Comparison of ENCODE assay signal across 8 cellular contexts in genomic region chr9:98848450-98849149, GRCh38. TPM values are rescaled to one million over a fixed set of nuclear protein-coding genes. Genes with fewer than 3 reads are reported as not detected.
DNase-seq lines count a peak whose midpoint lies in the region; ATAC-seq lines count a peak whose summit lies in the region.

No MANE protein-coding gene starts in this region.

- peaks cover 9% of the 10 kb centered on the region for H3K4me1 Mint-ChIP-seq in activated CD8-positive, alpha-beta T cell treated with anti-CD3 and anti-CD28 coated beads, Interleukin-2, amount 10 ng/mL, durations not matched to agents 7 days and 5 days (ENCODE audit: low read depth)

- H2BK12ac ChIP-seq in mesenchymal stem cell (ENCODE audit: low read length in 2 of 2), result no peak overlapping the region

- peaks cover 8% of the 10 kb centered on the region for H3K36me3 ChIP-seq in effector memory CD4-positive, alpha-beta T cell (ENCODE audit: control insufficient read depth, insufficient read depth, low read length)
- peaks cover 0 to 39% of the 10 kb centered on the region in 2 experiments for H3K36me3 ChIP-seq in mesenchymal stem cell (ENCODE audit: control insufficient read depth in 1 of 2, insufficient read depth in 2 of 2, low read depth in 1 of 2, low read length in 2 of 2)

- no peaks in the 10 kb centered on the region for H3K36me3 Mint-ChIP-seq in activated CD8-positive, alpha-beta T cell treated with anti-CD3 and anti-CD28 coated beads, Interleukin-2, amount 10 ng/mL, durations not matched to agents 7 days and 5 days (ENCODE audit: low read depth)

- H3K14ac ChIP-seq in mesenchymal stem cell (ENCODE audit: low read length in 2 of 2), result no peak overlapping the region

- no peak overlapping the region for H3K4me3 Mint-ChIP-seq in activated CD8-positive, alpha-beta T cell treated with anti-CD3 and anti-CD28 coated beads, Interleukin-2, amount 10 ng/mL, durations not matched to agents 7 days and 5 days

- no peaks in the 10 kb centered on the region for H3K9me3 ChIP-seq in effector memory CD4-positive, alpha-beta T cell (ENCODE audit: control insufficient read depth, low read length)
- H3K9me3 ChIP-seq in mesenchymal stem cell (ENCODE audit: control insufficient read depth, low read length), result no peaks in the 10 kb centered on the region

- H3K27me3 ChIP-seq in effector memory CD4-positive, alpha-beta T cell (replicated peaks; ENCODE audit: control insufficient read depth, insufficient read depth, low read length, poor library complexity, severe bottlenecking), result no peaks in the 10 kb centered on the region
- peaks cover 0 to 11% of the 10 kb centered on the region in 2 experiments for H3K27me3 ChIP-seq in mesenchymal stem cell (ENCODE audit: control insufficient read depth in 1 of 2, insufficient read depth in 1 of 2, low read length in 2 of 2)

- peak; percentile 76 for ATAC-seq in GM19035 (IDR thresholded peaks at IDR 0.05; ENCODE audit: unreplicated experiment)
- ATAC-seq in HG03442 (IDR thresholded peaks at IDR 0.05; ENCODE audit: unreplicated experiment), result peak; percentile 91
- ATAC-seq in activated CD8-positive, alpha-beta T cell treated with anti-CD3 and anti-CD28 coated beads, Interleukin-2, amount 10 ng/mL, durations not matched to agents 7 days and 5 days, result peak; percentile 95

- H3K9ac ChIP-seq in mesenchymal stem cell (ENCODE audit: low read length), result peak overlapping the region; percentile 66

- no peak overlapping the region for H4K91ac ChIP-seq in mesenchymal stem cell (ENCODE audit: low read length)

- H3K23ac ChIP-seq in mesenchymal stem cell (ENCODE audit: low read length in 2 of 2), result no peak overlapping the region

- no peak overlapping the region for H4K8ac ChIP-seq in mesenchymal stem cell (ENCODE audit: low read length)

- WGBS in mesenchymal stem cell, result 40% methylated on average over 16 of the region's 16 CpGs

- H2BK120ac ChIP-seq in mesenchymal stem cell (ENCODE audit: low read depth, low read length), result no peak overlapping the region

- H3K27me3 Mint-ChIP-seq in activated CD8-positive, alpha-beta T cell treated with anti-CD3 and anti-CD28 coated beads, Interleukin-2, amount 10 ng/mL, durations not matched to agents 7 days and 5 days (ENCODE audit: low read depth), result no peaks in the 10 kb centered on the region

- H3K27ac ChIP-seq in effector memory CD4-positive, alpha-beta T cell (ENCODE audit: insufficient read depth, low read length, poor library complexity, severe bottlenecking), result no peak overlapping the region
- H3K27ac ChIP-seq in mesenchymal stem cell (ENCODE audit: low read length, poor library complexity, severe bottlenecking), result no peak overlapping the region

- no peaks in the 10 kb centered on the region for H3K4me1 ChIP-seq in effector memory CD4-positive, alpha-beta T cell (ENCODE audit: control insufficient read depth, insufficient read depth, low read length, poor library complexity, severe bottlenecking)
- H3K4me1 ChIP-seq in mesenchymal stem cell (ENCODE audit: control insufficient read depth, insufficient read depth, low read depth, low read length), result no peaks in the 10 kb centered on the region

- no peak overlapping the region for H3K4ac ChIP-seq in mesenchymal stem cell (ENCODE audit: low read depth in 1 of 2, low read length in 2 of 2)

- no peak overlapping the region for H2BK5ac ChIP-seq in mesenchymal stem cell (ENCODE audit: low read depth, low read length, poor library complexity, severe bottlenecking)

- H3K4me2 ChIP-seq in mesenchymal stem cell (ENCODE audit: low read length, poor library complexity, severe bottlenecking), result no peak overlapping the region

- H3K18ac ChIP-seq in mesenchymal stem cell (ENCODE audit: low read depth in 1 of 2, low read length in 2 of 2), result peak overlapping the region in 1 of 2 experiments; percentile 29

- peak; percentile 98 for DNase-seq in Ammon's horn (ENCODE audit: low spot score)
- DNase-seq in NCI-H774 (lab: John Stamatoyannopoulos, UW), result peak; percentile 73
- peak; percentile 86 for DNase-seq in activated CD8-positive, alpha-beta T cell treated with anti-CD3 and anti-CD28 coated beads, Interleukin-2, amount 10 ng/mL, durations not matched to agents 7 days and 5 days
- DNase-seq in effector memory CD4-positive, alpha-beta T cell, result peak; percentile 31 to 54 (median 33)
- DNase-seq in mesenchymal stem cell, result peak; percentile 90
- peak; percentile 53 for DNase-seq in stimulated activated CD8-positive, alpha-beta memory T cell treated with anti-CD3 and anti-CD28 coated beads, Interleukin-12 subunit alpha, Interleukin-12 subunit beta, amount 100 ng/mL, for 1 hour (ENCODE audit: low read depth)

- no peaks in the 10 kb centered on the region for H3K9me3 Mint-ChIP-seq in activated CD8-positive, alpha-beta T cell treated with anti-CD3 and anti-CD28 coated beads, Interleukin-2, amount 10 ng/mL, durations not matched to agents 7 days and 5 days (ENCODE audit: insufficient read depth)

- H2AFZ ChIP-seq in mesenchymal stem cell (ENCODE audit: low read depth, low read length), result no peak overlapping the region

- no peak overlapping the region for H3K4me3 ChIP-seq in effector memory CD4-positive, alpha-beta T cell (ENCODE audit: insufficient read depth, low read depth, low read length, poor library complexity, severe bottlenecking)
- peak overlapping the region in 1 of 2 experiments; percentile 26 for H3K4me3 ChIP-seq in mesenchymal stem cell (ENCODE audit: insufficient read depth in 1 of 2, low read depth in 1 of 2, low read length in 2 of 2)

- no peak overlapping the region for H3K27ac Mint-ChIP-seq in activated CD8-positive, alpha-beta T cell treated with anti-CD3 and anti-CD28 coated beads, Interleukin-2, amount 10 ng/mL, durations not matched to agents 7 days and 5 days

- CTCF ChIA-PET in activated CD8-positive, alpha-beta T cell treated with anti-CD3 and anti-CD28 coated beads, Interleukin-2, amount 10 ng/mL, durations not matched to agents 7 days and 5 days (lab: Charles Lee), result interaction anchor here (0.5 to 7.4 kb wide), 55 partner anchors 8 to 366 kb away, joined by 3 to 79 read pairs (median 4); partner anchors contain the start of gene GALNT12

- POLR2A ChIA-PET in activated CD8-positive, alpha-beta T cell treated with anti-CD3 and anti-CD28 coated beads, Interleukin-2, amount 10 ng/mL, durations not matched to agents 7 days and 5 days (lab: Charles Lee), result interaction anchor here (0.7 to 1.2 kb wide), 5 partner anchors 9 to 843 kb away, joined by 3 to 5 read pairs (median 3); no protein-coding TSS in a partner anchor

- H2AK5ac ChIP-seq in mesenchymal stem cell (ENCODE audit: low read length, severe bottlenecking), result no peak overlapping the region

- no peaks in the 10 kb centered on the region for H3K79me1 ChIP-seq in mesenchymal stem cell (replicated peaks; ENCODE audit: low read length, poor library complexity, severe bottlenecking)

- H2BK15ac ChIP-seq in mesenchymal stem cell (ENCODE audit: low read depth, poor library complexity, severe bottlenecking), result no peak overlapping the region

RNA-seq across cellular contexts. Expression of gene GALNT12, which starts 41.1 kb away (rescaled TPM):
- 1 to 10 TPM; 7.9 to 8.8 TPM for total RNA-seq in activated CD8-positive, alpha-beta T cell treated with anti-CD3 and anti-CD28 coated beads, Interleukin-2, amount 10 ng/mL, durations not matched to agents 7 days and 5 days
- polyA plus RNA-seq in mesenchymal stem cell (2013, experiment 1 of 2), result 0.68 TPM
- 0.67 TPM for polyA plus RNA-seq in mesenchymal stem cell (2013, experiment 2 of 2)

RNA-seq across cellular contexts. Expression of gene ANKS6, which starts 52.2 kb away (rescaled TPM):
- total RNA-seq in activated CD8-positive, alpha-beta T cell treated with anti-CD3 and anti-CD28 coated beads, Interleukin-2, amount 10 ng/mL, durations not matched to agents 7 days and 5 days, result 1 to 10 TPM; 3.8 to 5.8 TPM
- polyA plus RNA-seq in mesenchymal stem cell (2013, experiment 1 of 2), result 12.3 TPM
- 11.9 TPM for polyA plus RNA-seq in mesenchymal stem cell (2013, experiment 2 of 2)

Comparison
In these comparisons a context has a peak if more than half of its experiments do, and no peak if none do; other contexts are left out.
1. DNase-seq: peak in every context shown above with its lines; median percentile 98 in Ammon's horn; 90 in mesenchymal stem cell; 86 in activated CD8-positive, alpha-beta T cell treated with anti-CD3 and anti-CD28 coated beads, Interleukin-2, amount 10 ng/mL, durations not matched to agents 7 days and 5 days; 73 in NCI-H774; 53 in stimulated activated CD8-positive, alpha-beta memory T cell treated with anti-CD3 and anti-CD28 coated beads, Interleukin-12 subunit alpha, Interleukin-12 subunit beta, amount 100 ng/mL, for 1 hour; 33 in effector memory CD4-positive, alpha-beta T cell.